8 cellular contexts compared by ENCODE assay signal in the genomic region with DNA sequence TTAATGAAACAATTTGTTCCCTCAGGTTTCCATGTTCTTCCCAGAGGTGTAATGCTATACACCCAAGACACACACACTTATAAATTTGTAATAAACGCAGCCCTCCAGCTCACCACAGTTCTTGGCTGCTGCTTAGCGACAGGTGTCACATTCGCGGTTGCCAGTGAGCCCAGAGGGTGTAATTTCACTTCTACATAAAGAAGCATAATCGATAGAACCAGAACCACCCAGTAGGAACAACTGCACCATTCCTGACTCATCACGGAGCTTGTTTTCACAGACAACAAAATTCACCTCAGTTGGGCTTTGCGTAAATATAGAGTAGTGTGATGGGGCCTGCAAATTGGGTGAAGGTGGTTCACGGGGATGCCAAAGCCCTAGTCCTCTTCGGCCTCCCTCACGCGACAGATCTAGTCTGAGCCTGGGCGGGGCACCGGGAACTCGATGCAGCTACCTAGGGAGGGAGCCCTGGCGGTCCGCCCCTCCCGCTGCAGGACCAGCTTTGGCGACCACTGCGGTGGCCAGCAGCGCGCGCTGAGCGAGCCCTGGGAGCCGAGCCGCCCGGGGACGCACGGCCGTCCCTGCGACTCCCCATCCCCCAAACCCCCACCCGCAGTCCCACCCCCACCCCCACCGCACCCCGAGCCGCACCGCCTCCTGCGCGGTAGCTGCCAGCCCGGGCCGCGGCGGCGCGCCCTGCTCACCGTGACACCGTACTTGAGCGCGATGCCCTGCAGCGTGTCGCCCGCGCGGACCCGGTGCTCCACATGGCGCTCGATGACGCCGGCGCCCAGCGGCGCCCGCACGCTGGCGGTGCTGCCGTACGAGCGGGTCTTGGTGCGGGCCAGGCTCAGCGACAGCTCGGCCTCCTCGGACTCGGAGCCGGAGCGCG. TPM values are rescaled to one million over a fixed set of nuclear protein-coding genes. Genes with fewer than 3 reads are reported as not detected.
DNase-seq lines count a peak whose midpoint lies in the region; ATAC-seq, FAIRE-seq and TF ChIP-seq lines count a peak whose summit lies in the region.

No MANE protein-coding gene starts in this region.

- H2BK120ac ChIP-seq in IMR-90 (ENCODE audit: low read depth, low read length): no peak overlapping the region

- FAIRE-seq in keratinocyte (lab: Jason Lieb, UNC): no peak

- peak overlapping the region; percentile 60 for H3K4ac ChIP-seq in IMR-90 (ENCODE audit: low read depth, low read length)

- TF ChIP-seq CTCF in IMR-90 (conservative IDR thresholded peaks at IDR 0.05; ENCODE audit: low read depth, low read length) (no peak), body of pancreas (IDR thresholded peaks at IDR 0.05) (peak in 1 of 7 experiments; percentile 5), keratinocyte (optimal IDR thresholded peaks at IDR 0.05 in 1 of 3, IDR thresholded peaks at IDR 0.05 in 1 of 3, conservative IDR thresholded peaks at IDR 0.05 in 1 of 3; ENCODE audit: extremely low read depth in 1 of 3, insufficient read depth in 2 of 3, low read length in 3 of 3) (no peak)

- no peaks in the 10 kb centered on the region for H3K9me3 ChIP-seq in IMR-90 (ENCODE audit: control insufficient read depth, insufficient read depth, low read length)
- no peaks in the 10 kb centered on the region for H3K9me3 ChIP-seq in body of pancreas
- no peaks in the 10 kb centered on the region for H3K9me3 ChIP-seq in keratinocyte (ENCODE audit: control insufficient read depth, low read depth, low read length)

- intact Hi-C loops in IMR-90 (cut with micrococcal nuclease): loop anchor here (2.0 kb wide), 1 partner anchor 22 kb away; no protein-coding TSS in a partner anchor
- intact Hi-C loops in body of pancreas (cut with DNase I): no loop called here

- H3K36me3 ChIP-seq in IMR-90 (ENCODE audit: control insufficient read depth, insufficient read depth, low read length) (no peaks in the 10 kb centered on the region), body of pancreas (replicated peaks in 1 of 2; ENCODE audit: insufficient read depth in 1 of 2, low read depth in 2 of 2) (no peaks in the 10 kb centered on the region), keratinocyte (ENCODE audit: control insufficient read depth in 2 of 2, extremely low read depth in 1 of 2, insufficient read depth in 2 of 2, low read length in 2 of 2) (no peaks in the 10 kb centered on the region)

- H2AK9ac ChIP-seq in IMR-90 (replicated peaks; ENCODE audit: low read depth, low read length, poor library complexity): peak overlapping the region; percentile 71

- H2BK20ac ChIP-seq in IMR-90 (ENCODE audit: low read depth, low read length): no peak overlapping the region

- H4K20me1 ChIP-seq in IMR-90 (ENCODE audit: insufficient read depth, low read length) (no peaks in the 10 kb centered on the region), keratinocyte (ENCODE audit: control insufficient read depth, extremely low read depth, insufficient read depth, low read length) (no peaks in the 10 kb centered on the region)

- H2AFZ ChIP-seq in IMR-90 (replicated peaks; ENCODE audit: low read length, poor library complexity): peak overlapping the region; percentile 98
- H2AFZ ChIP-seq in keratinocyte (ENCODE audit: control insufficient read depth, low read length): peak overlapping the region; percentile 78

- H2BK15ac ChIP-seq in IMR-90 (ENCODE audit: low read depth, low read length): no peak overlapping the region

- H3K56ac ChIP-seq in IMR-90 (ENCODE audit: extremely low read depth, insufficient read depth, low read length): no peak overlapping the region

- no peak for TF ChIP-seq POLR2A in IMR-90 (IDR thresholded peaks at IDR 0.05; ENCODE audit: low read depth, low read length)
- TF ChIP-seq POLR2A in body of pancreas (IDR thresholded peaks at IDR 0.05): peak in 1 of 3 donors; percentile 6

- TF ChIP-seq RAD21 in IMR-90 (IDR thresholded peaks at IDR 0.05; ENCODE audit: low read length): no peak

- no peaks in the 10 kb centered on the region for H3K27me3 ChIP-seq in IMR-90 (ENCODE audit: control insufficient read depth, insufficient read depth, low read length)
- no peaks in the 10 kb centered on the region for H3K27me3 ChIP-seq in body of pancreas
- H3K27me3 ChIP-seq in keratinocyte (ENCODE audit: control insufficient read depth, extremely low read depth, insufficient read depth, low read length): no peaks in the 10 kb centered on the region

- BruUV-seq in IMR-90 (replicated peaks; lab: Mats Ljungman, UMichigan): no TSS peak

- H3K79me2 ChIP-seq in keratinocyte (ENCODE audit: control insufficient read depth, insufficient read depth, low read length): no peaks in the 10 kb centered on the region

- H2BK5ac ChIP-seq in IMR-90 (ENCODE audit: low read depth, low read length, poor library complexity, severe bottlenecking): peak overlapping the region; percentile 47

- H3K9me1 ChIP-seq in IMR-90 (ENCODE audit: insufficient read depth, low read length): peaks cover 3% of the 10 kb centered on the region
- H3K9me1 ChIP-seq in keratinocyte (ENCODE audit: control insufficient read depth, extremely low read depth, insufficient read depth, low read length): no peaks in the 10 kb centered on the region

- POLR2A ChIA-PET in IMR-90 (lab: Charles Lee; ENCODE audit: unreplicated experiment): interaction anchor here (1.1 kb wide), 1 partner anchor 19 kb away, joined by 4 read pairs; no protein-coding TSS in a partner anchor

- H3K79me1 ChIP-seq in IMR-90 (ENCODE audit: low read depth in 1 of 2, low read length in 2 of 2): peaks cover 10 to 39% of the 10 kb centered on the region in 2 experiments

- DNase-seq in DMS114 treated with DMSO at 0.1 percent for 48 hours (lab: John Stamatoyannopoulos, UW; ENCODE audit: unreplicated experiment) (peak; percentile 27), IMR-90 (no peak), T-helper 2 cell (peak; percentile 22 to 69 (median 48)), body of pancreas (peak; percentile 41 to 60 (median 46)), keratinocyte (ENCODE audit: low read depth, low spot score) (no peak), DMS153 treated with DMSO at 0.1 percent for 48 hours (lab: John Stamatoyannopoulos, UW; ENCODE audit: unreplicated experiment) (no peak)
- DNase-seq in stimulated activated CD4-positive, alpha-beta T cell treated with anti-CD3 and anti-CD28 coated beads, Interleukin-12 subunit alpha, Interleukin-12 subunit beta, amount 100 ng/mL, for 4 hours: peak; percentile 49

- peak; percentile 24 for ATAC-seq in GM21367 (IDR thresholded peaks at IDR 0.05; ENCODE audit: unreplicated experiment)
- ATAC-seq in IMR-90 (ENCODE audit: low read depth): peak; percentile 63
- peak; percentile 61 for ATAC-seq in body of pancreas

- H3K27ac ChIP-seq in IMR-90 (ENCODE audit: insufficient read depth, low read length) (peak overlapping the region; percentile 6; the same call in 1 of the 2 replicates), body of pancreas (peak overlapping the region; percentile 72 to 90 (median 88)), keratinocyte (ENCODE audit: control insufficient read depth, insufficient read depth, low read length) (no peak overlapping the region)

- H3K4me2 ChIP-seq in IMR-90 (ENCODE audit: low read depth, low read length) (peak overlapping the region; percentile 96), keratinocyte (ENCODE audit: control insufficient read depth, extremely low read depth, insufficient read depth, low read depth, low read length) (peak overlapping the region; percentile 80)

- peak overlapping the region; percentile 79; the same call in 1 of the 2 replicates for H3K23ac ChIP-seq in IMR-90 (ENCODE audit: low read depth, low read length)

- H3K4me3 ChIP-seq in IMR-90 (ENCODE audit: insufficient read depth, low read depth, low read length) (peak overlapping the region; percentile 98), body of pancreas (peak overlapping the region; percentile 53 to 61), keratinocyte (ENCODE audit: control insufficient read depth in 2 of 3, extremely low read depth in 1 of 3, insufficient read depth in 2 of 3, low read depth in 1 of 3, low read length in 3 of 3) (peak overlapping the region; percentile 48 to 69 (median 59))

- in situ Hi-C loops in IMR-90 (cut with MboI; ENCODE audit: low sequenced_read_pairs): no loop called here

- H2AK5ac ChIP-seq in IMR-90 (ENCODE audit: low read depth, low read length): no peak overlapping the region

- no peak overlapping the region; the same call in 1 of the 2 replicates for H3K18ac ChIP-seq in IMR-90 (ENCODE audit: low read depth, low read length)

- H3K9ac ChIP-seq in IMR-90 (ENCODE audit: low read depth, low read length): peak overlapping the region; percentile 61
- H3K9ac ChIP-seq in keratinocyte (ENCODE audit: control insufficient read depth, extremely low read depth, insufficient read depth, low read length): peak overlapping the region; percentile 63

- CTCF ChIA-PET in IMR-90 (lab: Yijun Ruan, JAX): interaction anchor here (0.7 to 2.2 kb wide), 3 partner anchors 15 to 40 kb away, joined by 3 to 16 read pairs (median 3); no protein-coding TSS in a partner anchor

- H4K91ac ChIP-seq in IMR-90 (ENCODE audit: insufficient read depth, low read depth, low read length): peak overlapping the region; percentile 23; the same call in 1 of the 2 replicates

- 15% methylated on average over 4 of the region's 74 CpGs; no CpG with 5 or more reads in 1 of the 2 experiments for WGBS in IMR-90 (ENCODE audit: extremely low coverage in 2 of 2, insufficient read length in 1 of 2), 2 experiments
- WGBS in body of pancreas, 2 donors: 1% methylated on average over 19 to 47 of the region's 74 CpGs

- H4K8ac ChIP-seq in IMR-90 (ENCODE audit: low read depth in 2 of 2, low read length in 2 of 2): peak overlapping the region; percentile 47 to 48; a peak in 2 of 4 replicates

- dilution Hi-C loops in IMR-90 (cut with HindIII; ENCODE audit: low sequenced_read_pairs, unreplicated experiment) (no loop called here), keratinocyte (cut with MboI; ENCODE audit: extremely low pct_ligation_motif_present, low sequenced_read_pairs) (no loop called here)

- H3K4me1 ChIP-seq in IMR-90 (ENCODE audit: control insufficient read depth, insufficient read depth, low read length): peaks cover 9% of the 10 kb centered on the region
- H3K4me1 ChIP-seq in body of pancreas: peaks cover 28% of the 10 kb centered on the region
- peaks cover 30% of the 10 kb centered on the region for H3K4me1 ChIP-seq in keratinocyte (ENCODE audit: control insufficient read depth, extremely low read depth, insufficient read depth, low read length)

- peak overlapping the region; percentile 47 for H3K14ac ChIP-seq in IMR-90 (replicated peaks; ENCODE audit: low read depth, low read length)

- H4K5ac ChIP-seq in IMR-90 (ENCODE audit: low read depth, low read length): peak overlapping the region; percentile 22

RNA-seq across cellular contexts. Expression of a gene that starts 0.6 kb away (rescaled TPM):
- total RNA-seq in IMR-90 (2012; rRNA removed): 5.9 and 7.2 TPM in 2 replicates
- 5.6 and 6.0 TPM in 2 replicates for polyA plus RNA-seq in IMR-90 (2012; rRNA removed)
- 4.4 and 6.9 TPM in 2 replicates for polyA plus RNA-seq in IMR-90 (2012; cell fraction: cytosol; rRNA removed)
- 2.1 and 5.4 TPM in 2 replicates for polyA plus RNA-seq in IMR-90 (2012; cell fraction: nucleus; rRNA removed; ENCODE audit: low replicate concordance)
- total RNA-seq in body of pancreas: 10 to 100 TPM in 1 of 2 donors, 1 to 10 TPM in 1; 8.0 to 20.1 TPM
- polyA plus RNA-seq in keratinocyte: 6.4 to 12.7 TPM (median 7.4 TPM) in 3 replicates
- polyA plus RNA-seq in keratinocyte (2011; ENCODE audit: low read depth): 3.8 TPM
- 7.5 and 15.2 TPM in 2 replicates for polyA plus RNA-seq in keratinocyte (2011; cell fraction: cytosol; rRNA removed)
- 4.1 and 6.9 TPM in 2 replicates for polyA plus RNA-seq in keratinocyte (2011; cell fraction: nucleus; rRNA removed)
- polyA plus RNA-seq in keratinocyte (2012; ENCODE audit: low replicate concordance): 5.2 and 5.3 TPM in 2 replicates
- polyA minus RNA-seq in keratinocyte: 0.30 to 0.82 TPM (median 0.80 TPM) in 3 replicates
- polyA minus RNA-seq in keratinocyte (2011; cell fraction: cytosol; rRNA and poly(A)+ RNA removed): 6.7 TPM
- 0.74 and 2.2 TPM in 2 replicates for polyA minus RNA-seq in keratinocyte (2011; cell fraction: nucleus; rRNA and poly(A)+ RNA removed)

RNA-seq across cellular contexts. Expression of a gene that starts 14.5 kb away (rescaled TPM):
- total RNA-seq in IMR-90 (2012; rRNA removed): 5.4 and 6.9 TPM in 2 replicates
- 1.7 and 2.8 TPM in 2 replicates for polyA plus RNA-seq in IMR-90 (2012; rRNA removed)
- 0.48 and 0.64 TPM in 2 replicates for polyA plus RNA-seq in IMR-90 (2012; cell fraction: cytosol; rRNA removed)
- 0.39 and 2.6 TPM in 2 replicates for polyA plus RNA-seq in IMR-90 (2012; cell fraction: nucleus; rRNA removed; ENCODE audit: low replicate concordance)
- 1 to 10 TPM; 6.5 to 7.3 TPM for total RNA-seq in body of pancreas
- 3.1 to 5.8 TPM (median 5.2 TPM) in 3 replicates for polyA plus RNA-seq in keratinocyte
- 2.2 TPM for polyA plus RNA-seq in keratinocyte (2011; ENCODE audit: low read depth)
- 3.4 and 6.3 TPM in 2 replicates for polyA plus RNA-seq in keratinocyte (2011; cell fraction: cytosol; rRNA removed)
- polyA plus RNA-seq in keratinocyte (2011; cell fraction: nucleus; rRNA removed): 7.7 and 8.7 TPM in 2 replicates
- 2.6 and 4.0 TPM in 2 replicates for polyA plus RNA-seq in keratinocyte (2012; ENCODE audit: low replicate concordance)
- polyA minus RNA-seq in keratinocyte: 2.1 to 7.8 TPM (median 5.9 TPM) in 3 replicates
- polyA minus RNA-seq in keratinocyte (2011; cell fraction: cytosol; rRNA and poly(A)+ RNA removed): 4.0 TPM
- 5.5 and 12.0 TPM in 2 replicates for polyA minus RNA-seq in keratinocyte (2011; cell fraction: nucleus; rRNA and poly(A)+ RNA removed)

RNA-seq across cellular contexts. Expression of a gene that starts 55.6 kb away (rescaled TPM):
- total RNA-seq in IMR-90 (2012; rRNA removed): not detected in 2 replicates
- polyA plus RNA-seq in IMR-90 (2012; rRNA removed): 0.02 TPM in 1 of 2 replicates, not detected in the other
- polyA plus RNA-seq in IMR-90 (2012; cell fraction: cytosol; rRNA removed): not detected in 2 replicates
- not detected in 2 replicates for polyA plus RNA-seq in IMR-90 (2012; cell fraction: nucleus; rRNA removed; ENCODE audit: low replicate concordance)
- total RNA-seq in body of pancreas: 1 to 10 TPM; 2.9 to 6.3 TPM
- polyA plus RNA-seq in keratinocyte: not detected in 3 replicates
- not detected for polyA plus RNA-seq in keratinocyte (2011; ENCODE audit: low read depth)
- polyA plus RNA-seq in keratinocyte (2011; cell fraction: cytosol; rRNA removed): 0.05 TPM in 1 of 2 replicates, not detected in the other
- polyA plus RNA-seq in keratinocyte (2011; cell fraction: nucleus; rRNA removed): 0.04 TPM in 2 replicates
- not detected in 2 replicates for polyA plus RNA-seq in keratinocyte (2012; ENCODE audit: low replicate concordance)
- not detected in 3 replicates for polyA minus RNA-seq in keratinocyte
- polyA minus RNA-seq in keratinocyte (2011; cell fraction: cytosol; rRNA and poly(A)+ RNA removed): not detected
- not detected in 2 replicates for polyA minus RNA-seq in keratinocyte (2011; cell fraction: nucleus; rRNA and poly(A)+ RNA removed)

Comparison
In these comparisons a context has a peak if more than half of its experiments do, and no peak if none do; other contexts are left out.
1. DNase-seq: peak in DMS114 treated with DMSO at 0.1 percent for 48 hours (single experiment), T-helper 2 cell (5 of 5), body of pancreas (4 of 4) and stimulated activated CD4-positive, alpha-beta T cell treated with anti-CD3 and anti-CD28 coated beads, Interleukin-12 subunit alpha, Interleukin-12 subunit beta, amount 100 ng/mL, for 4 hours (single experiment); none in IMR-90 (single experiment), keratinocyte (single experiment) and DMS153 treated with DMSO at 0.1 percent for 48 hours (single experiment).
2. Peak in every context shown above with its lines, with median percentiles within 50 percentile points of each other: ATAC-seq and H3K4me3 ChIP-seq.